Comparison of ENCODE assay signal across 1 cellular context in the genomic region with DNA sequence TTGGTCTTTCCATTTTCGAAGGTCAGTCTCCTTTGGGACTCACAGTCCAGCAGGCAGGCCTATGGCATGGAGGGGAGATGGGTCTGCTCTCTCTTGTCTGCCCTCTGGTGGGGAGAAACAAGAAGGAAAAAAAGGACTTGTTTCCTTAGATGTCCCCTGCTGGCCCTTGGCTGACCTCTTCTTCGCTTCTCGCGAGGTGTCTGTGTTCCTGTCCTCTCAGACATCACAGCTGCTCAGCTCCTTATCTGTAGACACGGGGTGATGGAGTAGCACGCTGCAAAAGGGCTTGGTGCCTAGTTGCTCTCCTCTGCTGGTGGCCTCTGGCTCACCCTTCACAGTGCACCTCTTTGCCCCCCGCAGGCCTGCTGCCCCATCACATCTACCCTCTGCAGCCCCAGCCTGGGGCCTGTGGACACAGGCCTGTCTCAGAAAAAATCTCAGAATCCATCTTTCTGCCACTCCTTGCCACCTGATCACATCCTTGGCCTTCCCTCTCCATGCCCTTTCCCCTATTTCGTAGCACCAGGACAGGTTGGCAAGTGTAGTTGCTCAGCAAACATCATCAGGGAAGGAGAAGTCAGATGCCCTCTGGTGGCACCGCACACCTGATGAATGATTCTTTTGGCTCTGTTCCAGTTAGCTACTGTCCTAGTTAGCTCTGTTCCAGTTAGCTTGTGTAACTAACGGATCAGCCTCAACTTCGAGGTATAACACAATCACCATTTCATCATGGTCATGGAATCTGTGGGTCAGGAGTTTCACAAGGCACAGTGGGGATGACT.
A peak's percentile ranks its signal among the peaks of the same experiment; 100 is the strongest.
TF ChIP-seq lines count a peak whose summit lies in the region.

No MANE protein-coding gene starts in this region.

TF ChIP-seq in HepG2, 621 proteins besides CTCF, POLR2A, EP300 and RAD21 (continued from another document):
- TF ChIP-seq EED (CRISPR knock-in tag; IDR thresholded peaks at IDR 0.05) (0 out of 2 replicates have a peak, but pooled peaks have one; percentile 46), ZNF768 (CRISPR knock-in tag; IDR thresholded peaks at IDR 0.05) (0 out of 2 replicates have a peak, but pooled peaks have one; percentile 23), ZFY (CRISPR knock-in tag; IDR thresholded peaks at IDR 0.05) (peak; percentile 24; the same call in 1 of the 2 replicates), KMT2B (CRISPR knock-in tag; IDR thresholded peaks at IDR 0.05) (no peak), MED1 (CRISPR knock-in tag; IDR thresholded peaks at IDR 0.05) (0 out of 2 replicates have a peak, but pooled peaks have one; percentile 14), SMC3 (IDR thresholded peaks at IDR 0.05; ENCODE audit: low read length) (peak; percentile 95), SOX5 (CRISPR knock-in tag; IDR thresholded peaks at IDR 0.05; ENCODE audit: borderline replicate concordance) (0 out of 2 replicates have a peak, but pooled peaks have one; percentile 13), ESRRA (CRISPR knock-in tag; IDR thresholded peaks at IDR 0.05; ENCODE audit: low read depth) (0 out of 2 replicates have a peak, but pooled peaks have one; percentile 28), ZSCAN31 (CRISPR knock-in tag; IDR thresholded peaks at IDR 0.05; ENCODE audit: low read depth) (peak; percentile 35; the same call in 1 of the 2 replicates), NFYC (CRISPR knock-in tag; IDR thresholded peaks at IDR 0.05) (no peak), CHD2 (IDR thresholded peaks at IDR 0.05; ENCODE audit: low read depth, low read length) (peak; percentile 83), STAG1 (CRISPR knock-in tag; IDR thresholded peaks at IDR 0.05) (peak; percentile 74), SOX6 (IDR thresholded peaks at IDR 0.05) (no peak), SOX6 (CRISPR knock-in tag; IDR thresholded peaks at IDR 0.05) (peak; percentile 37), NONO (IDR thresholded peaks at IDR 0.05) (no peak), NONO (CRISPR knock-in tag; conservative IDR thresholded peaks at IDR 0.05) (peak; percentile 9; the same call in 1 of the 2 replicates), ZBTB7B (CRISPR knock-in tag; IDR thresholded peaks at IDR 0.05) (0 out of 2 replicates have a peak, but pooled peaks have one; percentile 30), KDM1A (CRISPR knock-in tag; IDR thresholded peaks at IDR 0.05) (peak; percentile 67; the same call in 1 of the 2 replicates), GATAD2A (CRISPR knock-in tag; IDR thresholded peaks at IDR 0.05) (peak; percentile 31; the same call in 1 of the 2 replicates), ZNF660 (CRISPR knock-in tag; IDR thresholded peaks at IDR 0.05; ENCODE audit: borderline replicate concordance, low read depth) (no peak), ZNF331 (CRISPR knock-in tag; IDR thresholded peaks at IDR 0.05) (peak; percentile 50; the same call in 1 of the 2 replicates), FOXO1 (CRISPR knock-in tag; IDR thresholded peaks at IDR 0.05) (0 out of 2 replicates have a peak, but pooled peaks have one; percentile 28)
- TF ChIP-seq, protein P1, sequence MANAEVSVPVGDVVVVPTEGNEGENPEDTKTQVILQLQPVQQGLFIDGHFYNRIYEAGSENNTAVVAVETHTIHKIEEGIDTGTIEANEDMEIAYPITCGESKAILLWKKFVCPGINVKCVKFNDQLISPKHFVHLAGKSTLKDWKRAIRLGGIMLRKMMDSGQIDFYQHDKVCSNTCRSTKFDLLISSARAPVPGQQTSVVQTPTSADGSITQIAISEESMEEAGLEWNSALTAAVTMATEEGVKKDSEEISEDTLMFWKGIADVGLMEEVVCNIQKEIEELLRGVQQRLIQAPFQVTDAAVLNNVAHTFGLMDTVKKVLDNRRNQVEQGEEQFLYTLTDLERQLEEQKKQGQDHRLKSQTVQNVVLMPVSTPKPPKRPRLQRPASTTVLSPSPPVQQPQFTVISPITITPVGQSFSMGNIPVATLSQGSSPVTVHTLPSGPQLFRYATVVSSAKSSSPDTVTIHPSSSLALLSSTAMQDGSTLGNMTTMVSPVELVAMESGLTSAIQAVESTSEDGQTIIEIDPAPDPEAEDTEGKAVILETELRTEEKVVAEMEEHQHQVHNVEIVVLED (CRISPR knock-in tag; IDR thresholded peaks at IDR 0.05; ENCODE audit: borderline replicate concordance) = no peak
- TF ChIP-seq, protein P2, sequence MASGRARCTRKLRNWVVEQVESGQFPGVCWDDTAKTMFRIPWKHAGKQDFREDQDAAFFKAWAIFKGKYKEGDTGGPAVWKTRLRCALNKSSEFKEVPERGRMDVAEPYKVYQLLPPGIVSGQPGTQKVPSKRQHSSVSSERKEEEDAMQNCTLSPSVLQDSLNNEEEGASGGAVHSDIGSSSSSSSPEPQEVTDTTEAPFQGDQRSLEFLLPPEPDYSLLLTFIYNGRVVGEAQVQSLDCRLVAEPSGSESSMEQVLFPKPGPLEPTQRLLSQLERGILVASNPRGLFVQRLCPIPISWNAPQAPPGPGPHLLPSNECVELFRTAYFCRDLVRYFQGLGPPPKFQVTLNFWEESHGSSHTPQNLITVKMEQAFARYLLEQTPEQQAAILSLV (CRISPR knock-in tag; IDR thresholded peaks at IDR 0.05; ENCODE audit: borderline replicate concordance) = peak; percentile 59; the same call in 1 of the 2 replicates
- TF ChIP-seq, protein P3, sequence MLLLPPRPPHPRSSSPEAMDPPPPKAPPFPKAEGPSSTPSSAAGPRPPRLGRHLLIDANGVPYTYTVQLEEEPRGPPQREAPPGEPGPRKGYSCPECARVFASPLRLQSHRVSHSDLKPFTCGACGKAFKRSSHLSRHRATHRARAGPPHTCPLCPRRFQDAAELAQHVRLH (CRISPR knock-in tag; IDR thresholded peaks at IDR 0.05; ENCODE audit: borderline replicate concordance, low read depth) = peak; percentile 36; the same call in 1 of the 2 replicates
